1 cellular context compared by ENCODE assay signal in genomic region chr6:31775633-31776263, GRCh38.
TF ChIP-seq lines count a peak whose summit lies in the region.

No MANE protein-coding gene starts in this region.

TF ChIP-seq in H1, 55 proteins besides CTCF, POLR2A, EP300 and RAD21:
- TF ChIP-seq CREB1 (IDR thresholded peaks at IDR 0.05) (no peak), SP4 (IDR thresholded peaks at IDR 0.05; ENCODE audit: low read length) (no peak), RBBP5 (IDR thresholded peaks at IDR 0.05; ENCODE audit: borderline replicate concordance, low read depth, low read length) (no peak), TAF7 (optimal IDR thresholded peaks at IDR 0.05; ENCODE audit: borderline replicate concordance, low read depth, low read length) (no peak), GTF2F1 (IDR thresholded peaks at IDR 0.05; ENCODE audit: borderline replicate concordance, low read depth, low read length) (no peak), SAP30 (IDR thresholded peaks at IDR 0.05; ENCODE audit: insufficient read depth, insufficient replicate concordance, low read length) (no peak), CBX8 (IDR thresholded peaks at IDR 0.05; ENCODE audit: borderline replicate concordance, low read depth, low read length) (no peak), BRCA1 (IDR thresholded peaks at IDR 0.05; ENCODE audit: low read depth, low read length) (no peak), HDAC2 (IDR thresholded peaks at IDR 0.05; ENCODE audit: borderline replicate concordance in 1 of 2, low read depth in 2 of 2, low read length in 2 of 2) (no peak), YY1 (IDR thresholded peaks at IDR 0.05; ENCODE audit: low read depth, low read length) (no peak), SRF (IDR thresholded peaks at IDR 0.05; ENCODE audit: low read depth, low read length) (no peak)
